ENCODE assay signal across 15 cellular contexts in genomic region chr2:37020887-37021796, GRCh38. TPM values are rescaled to one million over a fixed set of nuclear protein-coding genes. Genes with fewer than 3 reads are reported as not detected.
A peak's percentile ranks its signal among the peaks of the same experiment; 100 is the strongest.
DNase-seq lines count a peak whose midpoint lies in the region; ATAC-seq, FAIRE-seq and TF ChIP-seq lines count a peak whose summit lies in the region.
"Had no signal": no experiment of that assay in that cellular context is flagged by ENCODE, and none has a peak within 500 bp of the region (broad histone marks: within the 10 kb centered on the region; RNA-seq: fewer than 3 reads in every experiment).

No MANE protein-coding gene starts in this region.

- in situ Hi-C loops in ACHN (cut with HindIII; ENCODE audit: low pct_ligation_motif_present, low pct_unique_long_range_greater_than_20kb, low sequenced_read_pairs): no loop called here

- no peaks in the 10 kb centered on the region for H3K36me3 ChIP-seq in parathyroid adenoma (ENCODE audit: control insufficient read depth, insufficient read depth, low read length)

- TF ChIP-seq EP300 in A549 (IDR thresholded peaks at IDR 0.05): no peak

- no peak overlapping the region for H2AFZ ChIP-seq in parathyroid adenoma

- POLR2A ChIA-PET in A549 (lab: Yijun Ruan, JAX): no interaction called here

- H3K27ac ChIP-seq in A549 (no peak overlapping the region), parathyroid adenoma (peak overlapping the region; percentile 43)
- H3K27ac ChIP-seq: colonic mucosa had no signal

- DNase-seq in A549 (ENCODE audit: low read depth in 1 of 2, low spot score in 1 of 2): no peak
- DNase-seq in NCI-H226: peak; percentile 6
- peak; percentile 66 for DNase-seq in fibroblast of the aortic adventitia (ENCODE audit: low read depth)
- DNase-seq in ACHN: no peak
- no peak for DNase-seq in NCI-H2171 treated with DMSO at 0.1 percent for 48 hours (lab: John Stamatoyannopoulos, UW)
- no peak for DNase-seq in stimulated activated CD4-positive, alpha-beta T cell treated with anti-CD3 and anti-CD28 coated beads, Interleukin-12 subunit alpha, Interleukin-12 subunit beta, amount 100 ng/mL, for 4 hours
- DNase-seq: activated naive CD4-positive, alpha-beta T cell; AML-193; colonic mucosa; DMS 273 treated with DMSO at 0.1 percent for 48 hours; NCI-H187 treated with DMSO at 0.1 percent for 48 hours; SHP77 treated with DMSO at 0.1 percent for 48 hours; stimulated activated CD4-positive, alpha-beta T cell treated with anti-CD3 and anti-CD28 coated beads, Interleukin-2, amount 100 ng/mL, for 24 hours had no signal

- no peak for TF ChIP-seq POLR2A in A549 (IDR thresholded peaks at IDR 0.05; ENCODE audit: low read length)

- no peaks in the 10 kb centered on the region for H3K9me3 ChIP-seq in A549
- no peaks in the 10 kb centered on the region for H3K9me3 ChIP-seq in parathyroid adenoma (ENCODE audit: control insufficient read depth, low read length)
- H3K9me3 ChIP-seq: colonic mucosa had no signal

- TF ChIP-seq CTCF in A549 (IDR thresholded peaks at IDR 0.05) (no peak), fibroblast of the aortic adventitia (IDR thresholded peaks at IDR 0.05; ENCODE audit: insufficient read depth, low read length) (no peak), parathyroid adenoma (IDR thresholded peaks at IDR 0.05) (no peak)

- no peaks in the 10 kb centered on the region for H3K27me3 ChIP-seq in parathyroid adenoma (ENCODE audit: control insufficient read depth, insufficient read depth, low read length)
- H3K27me3 ChIP-seq: colonic mucosa had no signal

- CTCF ChIA-PET in A549 (lab: Yijun Ruan, JAX): no interaction called here

- no peaks in the 10 kb centered on the region for H3K79me2 ChIP-seq in parathyroid adenoma

- H3K4me1 ChIP-seq in A549: no peaks in the 10 kb centered on the region
- H3K4me1 ChIP-seq in parathyroid adenoma: peaks cover 5% of the 10 kb centered on the region
- H3K4me1 ChIP-seq: colonic mucosa had no signal

- no peak overlapping the region for H3K4me2 ChIP-seq in A549
- no peak overlapping the region for H3K4me2 ChIP-seq in parathyroid adenoma (ENCODE audit: low read length)

- no peak overlapping the region for H3K9ac ChIP-seq in parathyroid adenoma

- FAIRE-seq in A549 (lab: Jason Lieb, UNC): peak; percentile 23

- 94% methylated on average over 5 of the region's 5 CpGs for WGBS in A549 (ENCODE audit: missing lambda C conversion rate)

- H3K4me3 ChIP-seq in A549: no peak overlapping the region
- H3K4me3 ChIP-seq in fibroblast of the aortic adventitia (ENCODE audit: low read depth, low read length): no peak overlapping the region
- H3K4me3 ChIP-seq in parathyroid adenoma (ENCODE audit: low read depth, low read length): no peak overlapping the region
- H3K4me3 ChIP-seq: colonic mucosa had no signal

- no peak for TF ChIP-seq RAD21 in A549 (conservative IDR thresholded peaks at IDR 0.05 in 1 of 2, IDR thresholded peaks at IDR 0.05 in 1 of 2)

- no peak for ATAC-seq in A549
- ATAC-seq in GM21423 (IDR thresholded peaks at IDR 0.05; ENCODE audit: unreplicated experiment): no peak

TF ChIP-seq in A549, 52 proteins besides CTCF, POLR2A, EP300 and RAD21:
- TF ChIP-seq RARB (CRISPR knock-in tag; IDR thresholded peaks at IDR 0.05) (no peak), HOXB13 (CRISPR knock-in tag; IDR thresholded peaks at IDR 0.05; ENCODE audit: low read depth) (no peak), CHD4 (IDR thresholded peaks at IDR 0.05; ENCODE audit: borderline replicate concordance) (no peak), MAX (IDR thresholded peaks at IDR 0.05) (no peak), MAZ (IDR thresholded peaks at IDR 0.05; ENCODE audit: borderline replicate concordance, low read depth, low read length) (no peak), CBX2 (IDR thresholded peaks at IDR 0.05; ENCODE audit: borderline replicate concordance, low read depth) (no peak), NPAS2 (CRISPR knock-in tag; IDR thresholded peaks at IDR 0.05; ENCODE audit: borderline replicate concordance) (no peak), E2F6 (IDR thresholded peaks at IDR 0.05; ENCODE audit: borderline replicate concordance, low read depth) (no peak), EHMT2 (IDR thresholded peaks at IDR 0.05; ENCODE audit: low read depth) (no peak), FOSB (CRISPR knock-in tag; IDR thresholded peaks at IDR 0.05) (no peak), HMGXB4 (CRISPR knock-in tag; IDR thresholded peaks at IDR 0.05; ENCODE audit: borderline replicate concordance) (no peak), ZFP36 (IDR thresholded peaks at IDR 0.05; ENCODE audit: borderline replicate concordance, partially characterized antibody) (no peak), RFX5 (IDR thresholded peaks at IDR 0.05) (no peak), USF2 (IDR thresholded peaks at IDR 0.05) (no peak), HEYL (CRISPR knock-in tag; IDR thresholded peaks at IDR 0.05) (no peak), BCL3 (IDR thresholded peaks at IDR 0.05) (no peak), NFE2L2 (conservative IDR thresholded peaks at IDR 0.05; ENCODE audit: low read length) (no peak), ZC3H11A (IDR thresholded peaks at IDR 0.05) (no peak)

RNA-seq across cellular contexts. Expression of gene STRN, which starts 54.8 kb away (rescaled TPM):
- polyA plus RNA-seq in A549 (2011; rRNA removed): 31.8 and 36.0 TPM in 2 replicates
- polyA plus RNA-seq in A549 (2012; cell fraction: cytosol; rRNA removed): 6.3 and 7.4 TPM in 2 replicates
- 4.0 and 4.1 TPM in 2 replicates for polyA plus RNA-seq in A549 (2012; cell fraction: nucleus; rRNA removed)
- polyA plus RNA-seq in A549 (2017; fragmentation: RNase III; extraction: RNeasy Plus Mini Kit Qiagen cat#74134 plus additional on column Dnase treatment): 13.1 to 13.9 TPM (median 13.2 TPM) in 3 replicates
- polyA minus RNA-seq in A549 (2011; rRNA and poly(A)+ RNA removed): 34.3 and 34.9 TPM in 2 replicates
- total RNA-seq in fibroblast of the aortic adventitia (ENCODE audit: low replicate concordance): 26.2 and 26.5 TPM in 2 replicates

Comparison
In these comparisons a context has a peak if more than half of its experiments do, and no peak if none do; other contexts are left out.
1. DNase-seq: peak in NCI-H226 (single experiment) and fibroblast of the aortic adventitia (single experiment); none in A549 (0 of 2), ACHN (single experiment), NCI-H2171 treated with DMSO at 0.1 percent for 48 hours (single experiment) and stimulated activated CD4-positive, alpha-beta T cell treated with anti-CD3 and anti-CD28 coated beads, Interleukin-12 subunit alpha, Interleukin-12 subunit beta, amount 100 ng/mL, for 4 hours (single experiment).